In genomic region chr6:11093591-11094410, GRCh38 we compare ENCODE assay signal across 8 cellular contexts. TPM values are rescaled to one million over a fixed set of nuclear protein-coding genes. Genes with fewer than 3 reads are reported as not detected.
DNase-seq lines count a peak whose midpoint lies in the region; ATAC-seq and TF ChIP-seq lines count a peak whose summit lies in the region.

Gene SMIM13 (plus strand): TSS chr6:11093834. CDS start chr6:11094314, 480 bp downstream.

- H3K27me3 ChIP-seq in breast epithelium, result no peaks in the 10 kb centered on the region

- intact Hi-C loops in breast epithelium (cut with DNase I; ENCODE audit: low total_unique reads), result no loop called here

- ATAC-seq in GM18873 (IDR thresholded peaks at IDR 0.05; ENCODE audit: low FRiP score, unreplicated experiment), result peak; percentile 85
- peak; percentile 86 for ATAC-seq in HG03139 (IDR thresholded peaks at IDR 0.05; ENCODE audit: unreplicated experiment)

- peak; percentile 97 for DNase-seq in AG08395 (ENCODE audit: low spot score)
- DNase-seq in NCI-H2196 treated with DMSO at 0.1 percent for 48 hours (lab: John Stamatoyannopoulos, UW; ENCODE audit: unreplicated experiment), result peak; percentile 94
- DNase-seq in breast epithelium (ENCODE audit: low spot score in 2 of 2), result peak; percentile 95 to 96

- no peaks in the 10 kb centered on the region for H3K36me3 ChIP-seq in breast epithelium

- H3K4me3 ChIP-seq in breast epithelium (peak within 1 kb of the TSS; percentile 83 to 97 (median 95)), iPS-18c (ENCODE audit: insufficient read depth, low read depth, low read length) (peak within 1 kb of the TSS; percentile 93), skin epidermis (peak within 1 kb of the TSS; percentile 73 to 99 (median 88))

- no peak for TF ChIP-seq POLR2A in breast epithelium (IDR thresholded peaks at IDR 0.05)

- peaks cover 0 to 4% of the 10 kb centered on the region in 2 donors for H3K4me1 ChIP-seq in breast epithelium

- H3K27ac ChIP-seq in VCaP, result peak within 1 kb of the TSS; percentile 97
- peak within 1 kb of the TSS; percentile 95 to 100 for H3K27ac ChIP-seq in breast epithelium
- peak within 1 kb of the TSS; percentile 92 to 99 (median 98) for H3K27ac ChIP-seq in skin epidermis

- TF ChIP-seq CTCF in VCaP (conservative IDR thresholded peaks at IDR 0.05), result peak; percentile 100
- peak in 2 of 3 donors; percentile 58 to 75 for TF ChIP-seq CTCF in breast epithelium (IDR thresholded peaks at IDR 0.05)

- no peaks in the 10 kb centered on the region for H3K9me3 ChIP-seq in breast epithelium
- H3K9me3 ChIP-seq in iPS-18c (ENCODE audit: control insufficient read depth, insufficient read depth, low read length), result no peaks in the 10 kb centered on the region

RNA-seq across cellular contexts. Expression of gene SMIM13, which starts in this region (rescaled TPM):
- total RNA-seq in breast epithelium, result 1 to 10 TPM; 5.3 to 7.6 (median 6.2) TPM

Comparison
In these comparisons a context has a peak if more than half of its experiments do, and no peak if none do; other contexts are left out.
1. Peak in every context shown above with its lines: DNase-seq, ATAC-seq, H3K4me3 ChIP-seq and H3K27ac ChIP-seq.